ENCODE assay signal across 13 cellular contexts in genomic region chr1:35243681-35244080, GRCh38. TPM values are rescaled to one million over a fixed set of nuclear protein-coding genes. Genes with fewer than 3 reads are reported as not detected.
A peak's percentile ranks its signal among the peaks of the same experiment; 100 is the strongest.
DNase-seq lines count a peak whose midpoint lies in the region; ATAC-seq and TF ChIP-seq lines count a peak whose summit lies in the region.
"Had no signal": no experiment of that assay in that cellular context is flagged by ENCODE, and none has a peak within 500 bp of the region (broad histone marks: within the 10 kb centered on the region; RNA-seq: fewer than 3 reads in every experiment).

No MANE protein-coding gene starts in this region.

- H3K36me3 ChIP-seq in right lobe of liver: no peaks in the 10 kb centered on the region

- no peak for TF ChIP-seq CTCF in HL-60 (IDR thresholded peaks at IDR 0.05; ENCODE audit: insufficient read depth, low read length)
- TF ChIP-seq CTCF in right lobe of liver (IDR thresholded peaks at IDR 0.05): no peak
- no peak for TF ChIP-seq CTCF in glutamatergic neuron (IDR thresholded peaks at IDR 0.05; ENCODE audit: partially characterized antibody, unreplicated experiment)

- no peak overlapping the region for H3K27ac ChIP-seq in HL-60 (replicated peaks)
- H3K27ac ChIP-seq in right lobe of liver: no peak overlapping the region

- no peaks in the 10 kb centered on the region for H3K27me3 ChIP-seq in HL-60 (ENCODE audit: insufficient read depth, poor library complexity, severe bottlenecking)
- no peaks in the 10 kb centered on the region for H3K27me3 ChIP-seq in right lobe of liver

- no peak overlapping the region for H3K4me3 Mint-ChIP-seq in glutamatergic neuron (ENCODE audit: unreplicated experiment)
- H3K4me3 Mint-ChIP-seq: CD4-positive, alpha-beta memory T cell; stimulated activated naive CD8-positive, alpha-beta T cell treated with anti-CD3 and anti-CD28 coated beads, Interleukin-15, Interleukin-2, amounts not matched to agents 100 ng/mL and 50 ng/mL, for 24 hours had no signal

- peaks cover 2% of the 10 kb centered on the region for H3K9me3 Mint-ChIP-seq in glutamatergic neuron (ENCODE audit: unreplicated experiment)
- H3K9me3 Mint-ChIP-seq: stimulated activated naive CD8-positive, alpha-beta T cell treated with anti-CD3 and anti-CD28 coated beads, Interleukin-15, Interleukin-2, amounts not matched to agents 100 ng/mL and 50 ng/mL, for 24 hours had no signal

- intact Hi-C loops in right lobe of liver (cut with DNase I): no loop called here

- H3K4me3 ChIP-seq in HL-60 (replicated peaks; ENCODE audit: insufficient read depth, low read length) (no peak overlapping the region), right lobe of liver (no peak overlapping the region)

- H3K4me1 Mint-ChIP-seq in glutamatergic neuron (ENCODE audit: low read depth, unreplicated experiment): no peaks in the 10 kb centered on the region
- H3K4me1 Mint-ChIP-seq: CD4-positive, alpha-beta memory T cell had no signal

- WGBS in right lobe of liver (ENCODE audit: insufficient coverage, low coverage, low lambda C conversion rate, missing lambda C conversion rate): 0% methylated on average over 1 of the region's 1 CpG

- no peak for TF ChIP-seq POLR2A in right lobe of liver (IDR thresholded peaks at IDR 0.05)

- DNase-seq in HL-60 (ENCODE audit: low read depth in 1 of 2, low spot score in 1 of 2) (peak; percentile 28 to 57), NCI-H1105 (lab: John Stamatoyannopoulos, UW) (peak; percentile 52), SKM-1 (lab: John Stamatoyannopoulos, UW; ENCODE audit: unreplicated experiment) (peak; percentile 12), right lobe of liver (peak; percentile 62 to 84 (median 72)), medulla oblongata (ENCODE audit: extremely low spot score) (no peak), glutamatergic neuron (no peak)
- DNase-seq: CD4-positive, alpha-beta memory T cell; dermis blood vessel endothelial cell; stimulated activated CD4-positive, alpha-beta T cell treated with anti-CD3 and anti-CD28 coated beads, Interleukin-1b, Interleukin-23, amount 100 ng/mL, for 48 hours; T-helper 9 cell had no signal

- no peaks in the 10 kb centered on the region for H3K36me3 Mint-ChIP-seq in glutamatergic neuron (ENCODE audit: unreplicated experiment)
- H3K36me3 Mint-ChIP-seq: CD4-positive, alpha-beta memory T cell had no signal

- ATAC-seq in right lobe of liver (peak; percentile 95 to 100 (median 99)), GM21526 (IDR thresholded peaks at IDR 0.05; ENCODE audit: low FRiP score, unreplicated experiment) (no peak), HG02571 (IDR thresholded peaks at IDR 0.05; ENCODE audit: unreplicated experiment) (no peak)

- peaks cover 0 to 5% (median 0%) of the 10 kb centered on the region in 4 donors for H3K4me1 ChIP-seq in right lobe of liver

- H3K9me3 ChIP-seq in right lobe of liver: no peaks in the 10 kb centered on the region

- no peak overlapping the region for H3K27ac Mint-ChIP-seq in glutamatergic neuron (ENCODE audit: unreplicated experiment)
- H3K27ac Mint-ChIP-seq: CD4-positive, alpha-beta memory T cell; stimulated activated naive CD8-positive, alpha-beta T cell treated with anti-CD3 and anti-CD28 coated beads, Interleukin-15, Interleukin-2, amounts not matched to agents 100 ng/mL and 50 ng/mL, for 24 hours had no signal

- peaks cover 1% of the 10 kb centered on the region for H3K27me3 Mint-ChIP-seq in glutamatergic neuron (ENCODE audit: unreplicated experiment)
- H3K27me3 Mint-ChIP-seq: CD4-positive, alpha-beta memory T cell; stimulated activated naive CD8-positive, alpha-beta T cell treated with anti-CD3 and anti-CD28 coated beads, Interleukin-15, Interleukin-2, amounts not matched to agents 100 ng/mL and 50 ng/mL, for 24 hours had no signal

RNA-seq across cellular contexts. Expression of gene ZMYM4, which starts 24.8 kb away (rescaled TPM):
- total RNA-seq in right lobe of liver: 10 to 100 TPM; 13.3 to 20.4 (median 17.1) TPM
- total RNA-seq in glutamatergic neuron (ENCODE audit: unreplicated experiment): 64.8 TPM

RNA-seq across cellular contexts. Expression of gene SFPQ, which starts 50.7 kb away (rescaled TPM):
- total RNA-seq in right lobe of liver: 10 to 100 TPM; 48.4 to 99.6 (median 73.2) TPM
- 458 TPM for total RNA-seq in glutamatergic neuron (ENCODE audit: unreplicated experiment)

Comparison
In these comparisons a context has a peak if more than half of its experiments do, and no peak if none do; other contexts are left out.
1. DNase-seq: peak in HL-60 (2 of 2), NCI-H1105 (single experiment), SKM-1 (single experiment) and right lobe of liver (3 of 3); none in medulla oblongata (single experiment) and glutamatergic neuron (single experiment).
2. ATAC-seq: peak in right lobe of liver (4 of 4); none in GM21526 (single experiment) and HG02571 (single experiment).